In the genomic region with DNA sequence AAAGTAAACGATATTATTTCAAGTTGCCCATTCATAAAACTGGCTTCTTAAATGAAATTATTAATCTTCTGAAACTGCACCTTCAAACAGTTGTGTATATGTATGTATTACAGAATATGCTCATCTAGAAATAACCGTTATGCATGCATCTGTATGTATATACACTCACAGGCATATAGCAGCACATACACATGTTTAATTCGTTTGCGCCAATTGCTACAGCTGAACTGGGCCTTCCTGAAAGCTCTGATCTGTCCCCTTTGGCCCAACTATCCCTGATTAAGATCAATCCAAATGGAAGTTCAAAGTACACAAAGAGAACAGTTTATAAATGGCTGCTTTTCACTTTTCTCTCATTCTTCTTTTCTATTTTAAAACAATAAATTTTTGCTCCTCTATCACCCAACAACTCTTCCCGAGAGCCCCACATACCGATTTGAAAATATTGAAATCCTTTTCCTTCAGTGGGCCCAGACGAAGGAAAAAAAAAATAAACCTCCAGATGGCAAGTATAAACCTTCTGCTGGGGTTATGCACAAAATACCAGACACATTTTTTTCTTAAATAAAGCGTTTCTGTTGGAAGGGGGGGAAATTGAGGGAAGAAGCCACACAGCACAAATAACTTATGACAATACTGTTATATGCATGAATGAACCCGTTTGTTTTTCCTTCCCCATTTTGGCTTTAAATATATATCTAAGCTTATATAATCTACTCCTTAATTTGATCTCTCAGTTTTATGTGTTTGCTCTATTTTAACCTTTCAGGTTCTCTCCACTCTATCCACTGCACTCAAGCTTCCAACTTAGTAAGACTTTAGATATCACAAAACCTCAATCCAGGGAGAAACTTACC, we compare ENCODE assay signal across 8 cellular contexts.
DNase-seq lines count a peak whose midpoint lies in the region; ATAC-seq and TF ChIP-seq lines count a peak whose summit lies in the region.

No MANE protein-coding gene starts in this region.

- ATAC-seq in right lobe of liver (no peak), GM21390 (IDR thresholded peaks at IDR 0.05; ENCODE audit: unreplicated experiment) (no peak)

- H3K4me1 ChIP-seq in right lobe of liver (no peaks in the 10 kb centered on the region), tibial nerve (peaks cover 0 to 50% (median 12%) of the 10 kb centered on the region in 4 donors)

- no peak for TF ChIP-seq POLR2A in right lobe of liver (IDR thresholded peaks at IDR 0.05)
- TF ChIP-seq POLR2A in tibial nerve (IDR thresholded peaks at IDR 0.05), result no peak

- TF ChIP-seq CTCF in WERI-Rb-1 (IDR thresholded peaks at IDR 0.05; ENCODE audit: low read depth, low read length) (no peak), right lobe of liver (IDR thresholded peaks at IDR 0.05) (no peak), tibial nerve (IDR thresholded peaks at IDR 0.05) (no peak)

- TF ChIP-seq EP300 in tibial nerve (IDR thresholded peaks at IDR 0.05), result peak in 1 of 2 donors; percentile 6

- no peaks in the 10 kb centered on the region for H3K9me3 ChIP-seq in WERI-Rb-1 (ENCODE audit: severe bottlenecking)
- no peaks in the 10 kb centered on the region for H3K9me3 ChIP-seq in right lobe of liver
- H3K9me3 ChIP-seq in tibial nerve, result no peaks in the 10 kb centered on the region

- H3K4me3 ChIP-seq in WERI-Rb-1 (ENCODE audit: low read depth, low read length) (peak overlapping the region; percentile 97), right lobe of liver (peak overlapping the region; percentile 23 to 41 (median 29)), tibial nerve (peak overlapping the region; percentile 49 to 68 (median 57))

- H3K27me3 ChIP-seq in WERI-Rb-1 (ENCODE audit: insufficient read depth, low read depth, severe bottlenecking), result no peaks in the 10 kb centered on the region
- H3K27me3 ChIP-seq in right lobe of liver, result peaks cover 0 to 11% of the 10 kb centered on the region in 2 donors
- no peaks in the 10 kb centered on the region for H3K27me3 ChIP-seq in tibial nerve

- 35% methylated on average over 9 of the region's 9 CpGs for WGBS in right lobe of liver (ENCODE audit: insufficient coverage, low coverage, low lambda C conversion rate, missing lambda C conversion rate)
- 37 to 47% methylated on average over 9 of the region's 9 CpGs for WGBS in tibial nerve, 2 donors

- intact Hi-C loops in right lobe of liver (cut with DNase I), result no loop called here

- H3K36me3 ChIP-seq in WERI-Rb-1, result no peaks in the 10 kb centered on the region
- H3K36me3 ChIP-seq in right lobe of liver, result no peaks in the 10 kb centered on the region
- no peaks in the 10 kb centered on the region for H3K36me3 ChIP-seq in tibial nerve

- H3K27ac ChIP-seq in WERI-Rb-1 (no peak overlapping the region), right lobe of liver (peak overlapping the region in 2 of 3 donors; percentile 67 to 72), tibial nerve (peak overlapping the region; percentile 58 to 92 (median 91))

- peak; percentile 33 for DNase-seq in NCI-H748 (lab: John Stamatoyannopoulos, UW; ENCODE audit: unreplicated experiment)
- DNase-seq in NCI-H748 treated with DMSO at 0.1 percent for 48 hours (lab: John Stamatoyannopoulos, UW), result no peak
- no peak for DNase-seq in WERI-Rb-1
- DNase-seq in right lobe of liver, result no peak
- DNase-seq in tibial nerve (ENCODE audit: low spot score in 2 of 2), result no peak
- no peak for DNase-seq in middle frontal gyrus (ENCODE audit: extremely low spot score, low spot score)
- no peak for DNase-seq in cerebellum (ENCODE audit: low spot score)

Comparison
In these comparisons a context has a peak if more than half of its experiments do, and no peak if none do; other contexts are left out.
1. H3K4me3 ChIP-seq: peak in every context shown above with its lines; median percentile 97 in WERI-Rb-1; 57 in tibial nerve; 29 in right lobe of liver.